In genomic region chr14:68658029-68658509, GRCh38 we compare ENCODE assay signal across 25 cellular contexts.
DNase-seq lines count a peak whose midpoint lies in the region; ATAC-seq and TF ChIP-seq lines count a peak whose summit lies in the region.
"Had no signal": no experiment of that assay in that cellular context is flagged by ENCODE, and none has a peak within 500 bp of the region (broad histone marks: within the 10 kb centered on the region; RNA-seq: fewer than 3 reads in every experiment).

No MANE protein-coding gene starts in this region.

- H3K27me3 ChIP-seq in mammary epithelial cell (ENCODE audit: insufficient read depth, low read length) (no peaks in the 10 kb centered on the region), rectal smooth muscle tissue (ENCODE audit: control insufficient read depth, insufficient read depth, low read length) (no peaks in the 10 kb centered on the region)
- H3K27me3 ChIP-seq: SJCRH30, suprapubic skin had no signal

- POLR2A ChIA-PET in MCF 10A (lab: Yijun Ruan, JAX) = no interaction called here

- H3K4me3 ChIP-seq in mammary epithelial cell (replicated peaks in 1 of 3; ENCODE audit: insufficient read depth in 1 of 3, low read depth in 2 of 3, low read length in 3 of 3) (no peak overlapping the region), rectal smooth muscle tissue (ENCODE audit: low read length) (no peak overlapping the region)
- H3K4me3 ChIP-seq: SJCRH30, suprapubic skin had no signal

- no peaks in the 10 kb centered on the region for H3K36me3 ChIP-seq in mammary epithelial cell (ENCODE audit: insufficient read depth, low read length)
- no peaks in the 10 kb centered on the region for H3K36me3 ChIP-seq in rectal smooth muscle tissue (ENCODE audit: control insufficient read depth, insufficient read depth, low read length)
- H3K36me3 ChIP-seq: SJCRH30, suprapubic skin had no signal

- H3K9me3 ChIP-seq in mammary epithelial cell (replicated peaks; ENCODE audit: insufficient read depth, low read length) = no peaks in the 10 kb centered on the region
- H3K9me3 ChIP-seq: SJCRH30, suprapubic skin had no signal

- no peaks in the 10 kb centered on the region for H4K20me1 ChIP-seq in mammary epithelial cell (ENCODE audit: insufficient read depth, low read length)

- peak overlapping the region; percentile 22 for H3K27ac Mint-ChIP-seq in MCF 10A (ENCODE audit: low read depth, unreplicated experiment)
- H3K27ac Mint-ChIP-seq in progenitor cell of endocrine pancreas = no peak overlapping the region
- H3K27ac Mint-ChIP-seq: activated CD4-positive, alpha-beta T cell treated with anti-CD3 and anti-CD28 coated beads for 36 hours; activated T-cell treated with anti-CD3 and anti-CD28 coated beads, Interleukin-2, amount 50 U/mL, for 24 hours; CD4-positive, alpha-beta T cell; stimulated activated effector memory CD8-positive, alpha-beta T cell treated with anti-CD3 and anti-CD28 coated beads, Interleukin-12 subunit alpha, Interleukin-12 subunit beta, amount 100 ng/mL, for 72 hours had no signal

- no peak overlapping the region for H3K27ac ChIP-seq in mammary epithelial cell (ENCODE audit: insufficient read depth, low read depth, low read length)
- peak overlapping the region; percentile 10 for H3K27ac ChIP-seq in rectal smooth muscle tissue (ENCODE audit: low read depth, low read length)
- H3K27ac ChIP-seq: KMS-11, suprapubic skin had no signal

- H3K4me1 ChIP-seq in mammary epithelial cell (ENCODE audit: insufficient read depth, low read length) (peaks cover 20% of the 10 kb centered on the region), rectal smooth muscle tissue (ENCODE audit: control insufficient read depth, insufficient read depth, low read length) (peaks cover 47% of the 10 kb centered on the region)

- H3K27me3 Mint-ChIP-seq in MCF 10A (ENCODE audit: insufficient read depth, unreplicated experiment) = no peaks in the 10 kb centered on the region
- no peaks in the 10 kb centered on the region for H3K27me3 Mint-ChIP-seq in progenitor cell of endocrine pancreas
- H3K27me3 Mint-ChIP-seq: activated CD4-positive, alpha-beta T cell treated with anti-CD3 and anti-CD28 coated beads for 36 hours; activated T-cell treated with anti-CD3 and anti-CD28 coated beads, Interleukin-2, amount 50 U/mL, for 24 hours; CD4-positive, alpha-beta T cell had no signal

- peaks cover 7% of the 10 kb centered on the region for H3K9me3 Mint-ChIP-seq in MCF 10A (ENCODE audit: unreplicated experiment)
- no peaks in the 10 kb centered on the region for H3K9me3 Mint-ChIP-seq in progenitor cell of endocrine pancreas (ENCODE audit: low read depth)
- H3K9me3 Mint-ChIP-seq: CD4-positive, alpha-beta T cell; stimulated activated effector memory CD8-positive, alpha-beta T cell treated with anti-CD3 and anti-CD28 coated beads, Interleukin-12 subunit alpha, Interleukin-12 subunit beta, amount 100 ng/mL, for 72 hours had no signal

- H3K4me2 ChIP-seq in mammary epithelial cell (ENCODE audit: insufficient read depth, low read depth, low read length) = no peak overlapping the region
- H3K4me2 ChIP-seq: KMS-11 had no signal

- H3K9ac ChIP-seq in mammary epithelial cell (ENCODE audit: insufficient read depth, low read length) = no peak overlapping the region
- H3K9ac ChIP-seq in rectal smooth muscle tissue (ENCODE audit: low read length) = no peak overlapping the region
- H3K9ac ChIP-seq: KMS-11 had no signal

- 79% methylated on average over 6 of the region's 8 CpGs for WGBS in mammary epithelial cell (ENCODE audit: low coverage, missing lambda C conversion rate)

- DNase-seq in MCF 10A (ENCODE audit: unreplicated experiment) (no peak), mammary epithelial cell (no peak), left lobe of liver (ENCODE audit: low spot score) (peak; percentile 44), ureter (ENCODE audit: low spot score) (peak; percentile 30), hippocampal formation (lab: John Stamatoyannopoulos, UW) (no peak), RKO (ENCODE audit: low spot score) (no peak), progenitor cell of endocrine pancreas (ENCODE audit: low spot score, unreplicated experiment) (no peak)
- DNase-seq: activated CD4-positive, alpha-beta T cell treated with anti-CD3 and anti-CD28 coated beads for 36 hours; activated gamma-delta T cell treated with Interleukin-2 at 50 U/mL for 16 hours; activated T-cell treated with anti-CD3 and anti-CD28 coated beads, Interleukin-2, amount 50 U/mL, for 24 hours; CD4-positive, alpha-beta T cell; dermis blood vessel endothelial cell; foreskin melanocyte; NCI-H1436 treated with DMSO at 0.1 percent for 48 hours; NCI-H446; NCI-H774; posterior cingulate gyrus; SJCRH30; SW 1271; T-helper 9 cell had no signal

- H3K36me3 Mint-ChIP-seq in MCF 10A (ENCODE audit: insufficient read depth, unreplicated experiment) = no peaks in the 10 kb centered on the region
- no peaks in the 10 kb centered on the region for H3K36me3 Mint-ChIP-seq in progenitor cell of endocrine pancreas (ENCODE audit: insufficient read depth)

- BruUV-seq in MCF 10A (replicated peaks; lab: Mats Ljungman, UMichigan) (no TSS peak), mammary epithelial cell (replicated peaks; lab: Mats Ljungman, UMichigan) (no TSS peak)

- H2AFZ ChIP-seq in mammary epithelial cell (ENCODE audit: low read depth, low read length) = no peak overlapping the region

- dilution Hi-C loops in mammary epithelial cell (cut with HindIII; ENCODE audit: low sequenced_read_pairs) = no loop called here

- in situ Hi-C loops in mammary epithelial cell (cut with MboI; ENCODE audit: low sequenced_read_pairs in 2 of 2) = no loop called here

- CTCF ChIA-PET in MCF 10A (lab: Yijun Ruan, JAX) = interaction anchor here (0.6 to 1.0 kb wide), 2 partner anchors 411 to 714 kb away, joined by 3 to 4 read pairs; no protein-coding TSS in a partner anchor
- CTCF ChIA-PET in mammary epithelial cell (lab: Charles Lee; ENCODE audit: low non-redundant PET) = no interaction called here

- intact Hi-C loops in MCF 10A (cut with micrococcal nuclease) (no loop called here), mammary epithelial cell (cut with micrococcal nuclease) (no loop called here)

- H3K4me1 Mint-ChIP-seq in MCF 10A (ENCODE audit: insufficient read depth, unreplicated experiment) = peaks cover 5% of the 10 kb centered on the region
- H3K4me1 Mint-ChIP-seq in progenitor cell of endocrine pancreas (ENCODE audit: low read depth) = peaks cover 32% of the 10 kb centered on the region

- no peak for ATAC-seq in left lobe of liver
- ATAC-seq: activated CD4-positive, alpha-beta T cell treated with anti-CD3 and anti-CD28 coated beads for 36 hours; HCT116; stimulated activated effector memory CD8-positive, alpha-beta T cell treated with anti-CD3 and anti-CD28 coated beads, Interleukin-12 subunit alpha, Interleukin-12 subunit beta, amount 100 ng/mL, for 72 hours had no signal

- H3K4me3 Mint-ChIP-seq in MCF 10A (ENCODE audit: unreplicated experiment) = no peak overlapping the region
- H3K4me3 Mint-ChIP-seq in progenitor cell of endocrine pancreas (ENCODE audit: low read depth) = no peak overlapping the region
- H3K4me3 Mint-ChIP-seq: activated CD4-positive, alpha-beta T cell treated with anti-CD3 and anti-CD28 coated beads for 36 hours; activated T-cell treated with anti-CD3 and anti-CD28 coated beads, Interleukin-2, amount 50 U/mL, for 24 hours; CD4-positive, alpha-beta T cell; stimulated activated effector memory CD8-positive, alpha-beta T cell treated with anti-CD3 and anti-CD28 coated beads, Interleukin-12 subunit alpha, Interleukin-12 subunit beta, amount 100 ng/mL, for 72 hours had no signal

- no peaks in the 10 kb centered on the region for H3K79me2 ChIP-seq in mammary epithelial cell (ENCODE audit: insufficient read depth, low read length)

- TF ChIP-seq CTCF in MCF 10A (IDR thresholded peaks at IDR 0.05; ENCODE audit: unreplicated experiment) (no peak), mammary epithelial cell (conservative IDR thresholded peaks at IDR 0.05 in 1 of 2, IDR thresholded peaks at IDR 0.05 in 1 of 2; ENCODE audit: extremely low read depth in 1 of 2, insufficient read depth in 1 of 2, low read depth in 1 of 2, low read length in 2 of 2) (no peak), progenitor cell of endocrine pancreas (IDR thresholded peaks at IDR 0.05; ENCODE audit: unreplicated experiment) (no peak)

Comparison
In these comparisons a context has a peak if more than half of its experiments do, and no peak if none do; other contexts are left out.
1. DNase-seq: peak in left lobe of liver (single experiment) and ureter (single experiment); none in MCF 10A (single experiment), mammary epithelial cell (single experiment), hippocampal formation (0 of 2), RKO (single experiment) and progenitor cell of endocrine pancreas (single experiment).